In the genomic region with DNA sequence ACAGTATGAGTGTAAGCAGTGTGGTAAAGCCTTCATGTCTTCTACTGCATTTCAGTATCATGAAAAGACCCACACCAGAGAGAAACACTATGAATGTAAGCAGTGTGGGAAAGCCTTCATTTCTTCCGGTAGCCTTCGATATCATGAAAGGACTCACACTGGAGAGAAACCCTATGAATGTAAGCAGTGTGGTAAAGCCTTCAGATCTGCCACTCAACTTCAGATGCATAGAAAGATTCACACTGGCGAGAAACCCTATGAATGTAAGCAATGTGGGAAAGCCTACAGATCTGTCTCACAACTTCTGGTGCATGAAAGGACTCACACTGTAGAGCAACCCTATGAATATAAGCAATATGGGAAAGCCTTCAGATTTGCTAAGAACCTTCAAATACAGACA, we compare ENCODE assay signal across 2 cellular contexts.
TF ChIP-seq lines count a peak whose summit lies in the region.

No MANE protein-coding gene starts in this region.

TF ChIP-seq in GM23338, 12 proteins besides CTCF, POLR2A, EP300 and RAD21 (continues in another document):
- TF ChIP-seq, protein P1, sequence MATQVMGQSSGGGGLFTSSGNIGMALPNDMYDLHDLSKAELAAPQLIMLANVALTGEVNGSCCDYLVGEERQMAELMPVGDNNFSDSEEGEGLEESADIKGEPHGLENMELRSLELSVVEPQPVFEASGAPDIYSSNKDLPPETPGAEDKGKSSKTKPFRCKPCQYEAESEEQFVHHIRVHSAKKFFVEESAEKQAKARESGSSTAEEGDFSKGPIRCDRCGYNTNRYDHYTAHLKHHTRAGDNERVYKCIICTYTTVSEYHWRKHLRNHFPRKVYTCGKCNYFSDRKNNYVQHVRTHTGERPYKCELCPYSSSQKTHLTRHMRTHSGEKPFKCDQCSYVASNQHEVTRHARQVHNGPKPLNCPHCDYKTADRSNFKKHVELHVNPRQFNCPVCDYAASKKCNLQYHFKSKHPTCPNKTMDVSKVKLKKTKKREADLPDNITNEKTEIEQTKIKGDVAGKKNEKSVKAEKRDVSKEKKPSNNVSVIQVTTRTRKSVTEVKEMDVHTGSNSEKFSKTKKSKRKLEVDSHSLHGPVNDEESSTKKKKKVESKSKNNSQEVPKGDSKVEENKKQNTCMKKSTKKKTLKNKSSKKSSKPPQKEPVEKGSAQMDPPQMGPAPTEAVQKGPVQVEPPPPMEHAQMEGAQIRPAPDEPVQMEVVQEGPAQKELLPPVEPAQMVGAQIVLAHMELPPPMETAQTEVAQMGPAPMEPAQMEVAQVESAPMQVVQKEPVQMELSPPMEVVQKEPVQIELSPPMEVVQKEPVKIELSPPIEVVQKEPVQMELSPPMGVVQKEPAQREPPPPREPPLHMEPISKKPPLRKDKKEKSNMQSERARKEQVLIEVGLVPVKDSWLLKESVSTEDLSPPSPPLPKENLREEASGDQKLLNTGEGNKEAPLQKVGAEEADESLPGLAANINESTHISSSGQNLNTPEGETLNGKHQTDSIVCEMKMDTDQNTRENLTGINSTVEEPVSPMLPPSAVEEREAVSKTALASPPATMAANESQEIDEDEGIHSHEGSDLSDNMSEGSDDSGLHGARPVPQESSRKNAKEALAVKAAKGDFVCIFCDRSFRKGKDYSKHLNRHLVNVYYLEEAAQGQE (IDR thresholded peaks at IDR 0.05; ENCODE audit: unreplicated experiment): no peak
- TF ChIP-seq JUNB (IDR thresholded peaks at IDR 0.05; ENCODE audit: unreplicated experiment) (no peak), POLR2AphosphoS5 (IDR thresholded peaks at IDR 0.05; ENCODE audit: low read depth) (no peak), ZNF331 (CRISPR knock-in tag; IDR thresholded peaks at IDR 0.05; ENCODE audit: low read depth) (no peak), ZNF114 (CRISPR knock-in tag; IDR thresholded peaks at IDR 0.05) (no peak), CREB1 (CRISPR knock-in tag; IDR thresholded peaks at IDR 0.05; ENCODE audit: low read depth) (no peak), EZH2 (IDR thresholded peaks at IDR 0.05; ENCODE audit: low read depth, unreplicated experiment) (no peak), STAT1 (IDR thresholded peaks at IDR 0.05; ENCODE audit: unreplicated experiment) (no peak)
- TF ChIP-seq, protein P2, sequence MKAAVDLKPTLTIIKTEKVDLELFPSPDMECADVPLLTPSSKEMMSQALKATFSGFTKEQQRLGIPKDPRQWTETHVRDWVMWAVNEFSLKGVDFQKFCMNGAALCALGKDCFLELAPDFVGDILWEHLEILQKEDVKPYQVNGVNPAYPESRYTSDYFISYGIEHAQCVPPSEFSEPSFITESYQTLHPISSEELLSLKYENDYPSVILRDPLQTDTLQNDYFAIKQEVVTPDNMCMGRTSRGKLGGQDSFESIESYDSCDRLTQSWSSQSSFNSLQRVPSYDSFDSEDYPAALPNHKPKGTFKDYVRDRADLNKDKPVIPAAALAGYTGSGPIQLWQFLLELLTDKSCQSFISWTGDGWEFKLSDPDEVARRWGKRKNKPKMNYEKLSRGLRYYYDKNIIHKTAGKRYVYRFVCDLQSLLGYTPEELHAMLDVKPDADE (IDR thresholded peaks at IDR 0.05): no peak
- TF ChIP-seq, protein P3, sequence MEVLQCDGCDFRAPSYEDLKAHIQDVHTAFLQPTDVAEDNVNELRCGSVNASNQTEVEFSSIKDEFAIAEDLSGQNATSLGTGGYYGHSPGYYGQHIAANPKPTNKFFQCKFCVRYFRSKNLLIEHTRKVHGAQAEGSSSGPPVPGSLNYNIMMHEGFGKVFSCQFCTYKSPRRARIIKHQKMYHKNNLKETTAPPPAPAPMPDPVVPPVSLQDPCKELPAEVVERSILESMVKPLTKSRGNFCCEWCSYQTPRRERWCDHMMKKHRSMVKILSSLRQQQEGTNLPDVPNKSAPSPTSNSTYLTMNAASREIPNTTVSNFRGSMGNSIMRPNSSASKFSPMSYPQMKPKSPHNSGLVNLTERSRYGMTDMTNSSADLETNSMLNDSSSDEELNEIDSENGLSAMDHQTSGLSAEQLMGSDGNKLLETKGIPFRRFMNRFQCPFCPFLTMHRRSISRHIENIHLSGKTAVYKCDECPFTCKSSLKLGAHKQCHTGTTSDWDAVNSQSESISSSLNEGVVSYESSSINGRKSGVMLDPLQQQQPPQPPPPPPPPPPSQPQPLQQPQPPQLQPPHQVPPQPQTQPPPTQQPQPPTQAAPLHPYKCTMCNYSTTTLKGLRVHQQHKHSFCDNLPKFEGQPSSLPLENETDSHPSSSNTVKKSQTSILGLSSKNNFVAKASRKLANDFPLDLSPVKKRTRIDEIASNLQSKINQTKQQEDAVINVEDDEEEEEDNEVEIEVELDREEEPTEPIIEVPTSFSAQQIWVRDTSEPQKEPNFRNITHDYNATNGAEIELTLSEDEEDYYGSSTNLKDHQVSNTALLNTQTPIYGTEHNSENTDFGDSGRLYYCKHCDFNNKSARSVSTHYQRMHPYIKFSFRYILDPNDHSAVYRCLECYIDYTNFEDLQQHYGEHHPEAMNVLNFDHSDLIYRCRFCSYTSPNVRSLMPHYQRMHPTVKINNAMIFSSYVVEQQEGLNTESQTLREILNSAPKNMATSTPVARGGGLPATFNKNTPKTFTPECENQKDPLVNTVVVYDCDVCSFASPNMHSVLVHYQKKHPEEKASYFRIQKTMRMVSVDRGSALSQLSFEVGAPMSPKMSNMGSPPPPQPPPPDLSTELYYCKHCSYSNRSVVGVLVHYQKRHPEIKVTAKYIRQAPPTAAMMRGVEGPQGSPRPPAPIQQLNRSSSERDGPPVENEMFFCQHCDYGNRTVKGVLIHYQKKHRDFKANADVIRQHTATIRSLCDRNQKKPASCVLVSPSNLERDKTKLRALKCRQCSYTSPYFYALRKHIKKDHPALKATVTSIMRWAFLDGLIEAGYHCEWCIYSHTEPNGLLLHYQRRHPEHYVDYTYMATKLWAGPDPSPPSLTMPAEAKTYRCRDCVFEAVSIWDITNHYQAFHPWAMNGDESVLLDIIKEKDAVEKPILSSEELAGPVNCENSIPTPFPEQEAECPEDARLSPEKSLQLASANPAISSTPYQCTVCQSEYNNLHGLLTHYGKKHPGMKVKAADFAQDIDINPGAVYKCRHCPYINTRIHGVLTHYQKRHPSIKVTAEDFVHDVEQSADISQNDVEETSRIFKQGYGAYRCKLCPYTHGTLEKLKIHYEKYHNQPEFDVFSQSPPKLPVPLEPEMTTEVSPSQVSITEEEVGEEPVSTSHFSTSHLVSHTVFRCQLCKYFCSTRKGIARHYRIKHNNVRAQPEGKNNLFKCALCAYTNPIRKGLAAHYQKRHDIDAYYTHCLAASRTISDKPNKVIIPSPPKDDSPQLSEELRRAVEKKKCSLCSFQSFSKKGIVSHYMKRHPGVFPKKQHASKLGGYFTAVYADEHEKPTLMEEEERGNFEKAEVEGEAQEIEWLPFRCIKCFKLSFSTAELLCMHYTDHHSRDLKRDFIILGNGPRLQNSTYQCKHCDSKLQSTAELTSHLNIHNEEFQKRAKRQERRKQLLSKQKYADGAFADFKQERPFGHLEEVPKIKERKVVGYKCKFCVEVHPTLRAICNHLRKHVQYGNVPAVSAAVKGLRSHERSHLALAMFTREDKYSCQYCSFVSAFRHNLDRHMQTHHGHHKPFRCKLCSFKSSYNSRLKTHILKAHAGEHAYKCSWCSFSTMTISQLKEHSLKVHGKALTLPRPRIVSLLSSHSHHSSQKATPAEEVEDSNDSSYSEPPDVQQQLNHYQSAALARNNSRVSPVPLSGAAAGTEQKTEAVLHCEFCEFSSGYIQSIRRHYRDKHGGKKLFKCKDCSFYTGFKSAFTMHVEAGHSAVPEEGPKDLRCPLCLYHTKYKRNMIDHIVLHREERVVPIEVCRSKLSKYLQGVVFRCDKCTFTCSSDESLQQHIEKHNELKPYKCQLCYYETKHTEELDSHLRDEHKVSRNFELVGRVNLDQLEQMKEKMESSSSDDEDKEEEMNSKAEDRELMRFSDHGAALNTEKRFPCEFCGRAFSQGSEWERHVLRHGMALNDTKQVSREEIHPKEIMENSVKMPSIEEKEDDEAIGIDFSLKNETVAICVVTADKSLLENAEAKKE (CRISPR knock-in tag; IDR thresholded peaks at IDR 0.05): no peak

TF ChIP-seq in K562, 482 proteins besides CTCF, POLR2A, EP300 and RAD21:
- TF ChIP-seq, protein P4, sequence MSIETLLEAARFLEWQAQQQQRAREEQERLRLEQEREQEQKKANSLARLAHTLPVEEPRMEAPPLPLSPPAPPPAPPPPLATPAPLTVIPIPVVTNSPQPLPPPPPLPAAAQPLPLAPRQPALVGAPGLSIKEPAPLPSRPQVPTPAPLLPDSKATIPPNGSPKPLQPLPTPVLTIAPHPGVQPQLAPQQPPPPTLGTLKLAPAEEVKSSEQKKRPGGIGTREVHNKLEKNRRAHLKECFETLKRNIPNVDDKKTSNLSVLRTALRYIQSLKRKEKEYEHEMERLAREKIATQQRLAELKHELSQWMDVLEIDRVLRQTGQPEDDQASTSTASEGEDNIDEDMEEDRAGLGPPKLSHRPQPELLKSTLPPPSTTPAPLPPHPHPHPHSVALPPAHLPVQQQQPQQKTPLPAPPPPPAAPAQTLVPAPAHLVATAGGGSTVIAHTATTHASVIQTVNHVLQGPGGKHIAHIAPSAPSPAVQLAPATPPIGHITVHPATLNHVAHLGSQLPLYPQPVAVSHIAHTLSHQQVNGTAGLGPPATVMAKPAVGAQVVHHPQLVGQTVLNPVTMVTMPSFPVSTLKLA (conservative IDR thresholded peaks at IDR 0.05): no peak
- no peak for TF ChIP-seq GABPB2 (CRISPR knock-in tag; conservative IDR thresholded peaks at IDR 0.05)
- 0 out of 2 replicates have a peak, but pooled peaks have one; percentile 33 for TF ChIP-seq CBX1 (IDR thresholded peaks at IDR 0.05; ENCODE audit: low read depth)
- peak; percentile 82 for TF ChIP-seq ZNF274 (IDR thresholded peaks at IDR 0.05; ENCODE audit: borderline replicate concordance, low read depth, low read length)
- TF ChIP-seq, protein P5, sequence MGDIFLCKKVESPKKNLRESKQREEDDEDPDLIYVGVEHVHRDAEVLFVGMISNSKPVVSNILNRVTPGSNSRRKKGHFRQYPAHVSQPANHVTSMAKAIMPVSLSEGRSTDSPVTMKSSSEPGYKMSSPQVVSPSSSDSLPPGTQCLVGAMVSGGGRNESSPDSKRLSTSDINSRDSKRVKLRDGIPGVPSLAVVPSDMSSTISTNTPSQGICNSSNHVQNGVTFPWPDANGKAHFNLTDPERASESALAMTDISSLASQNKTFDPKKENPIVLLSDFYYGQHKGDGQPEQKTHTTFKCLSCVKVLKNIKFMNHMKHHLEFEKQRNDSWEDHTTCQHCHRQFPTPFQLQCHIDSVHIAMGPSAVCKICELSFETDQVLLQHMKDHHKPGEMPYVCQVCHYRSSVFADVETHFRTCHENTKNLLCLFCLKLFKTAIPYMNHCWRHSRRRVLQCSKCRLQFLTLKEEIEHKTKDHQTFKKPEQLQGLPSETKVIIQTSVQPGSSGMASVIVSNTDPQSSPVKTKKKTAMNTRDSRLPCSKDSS (IDR thresholded peaks at IDR 0.05; ENCODE audit: low read depth, partially characterized antibody): peak; percentile 53
- no peak for TF ChIP-seq KAT2B (IDR thresholded peaks at IDR 0.05; ENCODE audit: low read depth, low read length)
- TF ChIP-seq SOX6 (IDR thresholded peaks at IDR 0.05): 0 out of 2 replicates have a peak, but pooled peaks have one; percentile 16
- TF ChIP-seq ZNF75A (CRISPR knock-in tag; IDR thresholded peaks at IDR 0.05): peak; percentile 96
- peak; percentile 72 for TF ChIP-seq TRIM28 (IDR thresholded peaks at IDR 0.05)
- no peak for TF ChIP-seq ZNF347 (CRISPR knock-in tag; IDR thresholded peaks at IDR 0.05; ENCODE audit: low read depth)
